27 cellular contexts compared by ENCODE assay signal in the genomic region with DNA sequence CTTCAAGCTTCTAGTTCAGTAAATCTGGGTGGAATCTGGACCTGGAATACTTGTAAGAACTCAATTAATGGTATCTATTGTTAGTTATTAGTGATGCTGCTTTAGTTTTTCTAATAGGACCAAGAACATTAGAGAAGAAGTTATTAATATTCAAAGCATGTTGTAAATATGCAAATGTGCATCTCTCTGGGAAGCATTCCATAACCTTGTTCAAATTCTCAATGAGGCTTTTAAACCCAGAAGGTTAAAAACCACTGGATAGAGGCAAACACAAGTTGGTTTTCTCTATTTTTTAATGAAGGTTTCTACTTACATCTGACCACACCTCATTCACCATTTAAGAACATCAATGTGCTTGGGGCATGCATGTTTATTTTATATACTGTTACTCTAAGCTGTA. TPM values are rescaled to one million over a fixed set of nuclear protein-coding genes. Genes with fewer than 3 reads are reported as not detected.
DNase-seq lines count a peak whose midpoint lies in the region; ATAC-seq and TF ChIP-seq lines count a peak whose summit lies in the region.
"Had no signal": no experiment of that assay in that cellular context is flagged by ENCODE, and none has a peak within 500 bp of the region (broad histone marks: within the 10 kb centered on the region; RNA-seq: fewer than 3 reads in every experiment).

No MANE protein-coding gene starts in this region.

- no peak overlapping the region for H3K4me2 ChIP-seq in HCT116 (ENCODE audit: low read length)
- H3K4me2 ChIP-seq: A549, BLaER1 had no signal

- TF ChIP-seq POLR2A in HCT116 (IDR thresholded peaks at IDR 0.05; ENCODE audit: borderline replicate concordance, extremely low read depth, insufficient read depth, insufficient read length): no peak
- no peak for TF ChIP-seq POLR2A in testis (IDR thresholded peaks at IDR 0.05)
- no peak for TF ChIP-seq POLR2A in gastroesophageal sphincter (IDR thresholded peaks at IDR 0.05)

- no peak overlapping the region for H3K4me3 ChIP-seq in HCT116 (replicated peaks in 1 of 2; ENCODE audit: low read depth in 1 of 2, low read length in 2 of 2)
- no peak overlapping the region for H3K4me3 ChIP-seq in testis
- H3K4me3 ChIP-seq in gastroesophageal sphincter: no peak overlapping the region
- H3K4me3 ChIP-seq: A549, BLaER1 had no signal

- no peaks in the 10 kb centered on the region for H3K9me2 ChIP-seq in HCT116 (ENCODE audit: insufficient read depth)

- H3K79me2 ChIP-seq in HCT116 (ENCODE audit: insufficient read depth, low read length): no peaks in the 10 kb centered on the region

- H3K9me3 ChIP-seq in HCT116 (ENCODE audit: control insufficient read depth in 1 of 2, insufficient read depth in 1 of 2, low read depth in 1 of 2, low read length in 2 of 2): no peaks in the 10 kb centered on the region
- no peaks in the 10 kb centered on the region for H3K9me3 ChIP-seq in testis
- no peaks in the 10 kb centered on the region for H3K9me3 ChIP-seq in gastroesophageal sphincter
- H3K9me3 ChIP-seq: A549, BE2C, BLaER1 had no signal

- H3K27ac ChIP-seq in HCT116 (ENCODE audit: low read depth, low read length) (no peak overlapping the region), testis (no peak overlapping the region), gastroesophageal sphincter (no peak overlapping the region)
- H3K27ac ChIP-seq: 22Rv1, A549, BLaER1 had no signal

- TF ChIP-seq EP300 in gastroesophageal sphincter (IDR thresholded peaks at IDR 0.05): no peak

- peak overlapping the region; percentile 43 for H2AFZ ChIP-seq in HCT116 (ENCODE audit: low read depth, low read length, poor library complexity, severe bottlenecking)

- CTCF ChIA-PET in HCT116 (lab: Charles Lee): no interaction called here

- TF ChIP-seq CTCF in HCT116 (IDR thresholded peaks at IDR 0.05 in 2 of 3, conservative IDR thresholded peaks at IDR 0.05 in 1 of 3; ENCODE audit: borderline replicate concordance in 1 of 3, insufficient read depth in 1 of 3, low read depth in 2 of 3, low read length in 2 of 3) (no peak), testis (IDR thresholded peaks at IDR 0.05) (no peak), gastroesophageal sphincter (IDR thresholded peaks at IDR 0.05) (no peak)

- H3K9ac ChIP-seq in HCT116 (ENCODE audit: low read length): no peak overlapping the region
- H3K9ac ChIP-seq: BLaER1 had no signal

- BruUV-seq in HCT116 (replicated peaks; lab: Mats Ljungman, UMichigan): no TSS peak

- H4K20me1 ChIP-seq in HCT116 (ENCODE audit: insufficient read depth): no peaks in the 10 kb centered on the region
- H4K20me1 ChIP-seq: BLaER1 had no signal

- H3K4me1 ChIP-seq in HCT116 (ENCODE audit: control insufficient read depth in 1 of 2, insufficient read depth in 2 of 2, low read length in 2 of 2) (no peaks in the 10 kb centered on the region), testis (no peaks in the 10 kb centered on the region), gastroesophageal sphincter (no peaks in the 10 kb centered on the region)
- H3K4me1 ChIP-seq: A549, BE2C, BLaER1 had no signal

- intact Hi-C loops in HCT116 (cut with micrococcal nuclease) (no loop called here), testis (cut with DNase I; ENCODE audit: low total_unique reads) (no loop called here), posterior cingulate gyrus (cut with DNase I) (no loop called here)

- H3K36me3 ChIP-seq in HCT116 (ENCODE audit: control insufficient read depth in 1 of 2, insufficient read depth in 2 of 2, low read length in 2 of 2) (no peaks in the 10 kb centered on the region), testis (ENCODE audit: low read depth, missing control alignments) (no peaks in the 10 kb centered on the region), gastroesophageal sphincter (no peaks in the 10 kb centered on the region)
- H3K36me3 ChIP-seq: BE2C, BLaER1 had no signal

- TF ChIP-seq RAD21 in HCT116 (IDR thresholded peaks at IDR 0.05; ENCODE audit: low read depth): no peak

- POLR2A ChIA-PET in HCT116 (lab: Charles Lee): no interaction called here

- RAD21 ChIA-PET in HCT116 (lab: Charles Lee; ENCODE audit: low non-redundant PET in 1 of 2, low total read pairs in 2 of 2, uncharacterized antibody in 2 of 2, unreplicated experiment in 2 of 2): no interaction called here

- ATAC-seq in HCT116 (no peak), gastroesophageal sphincter (no peak), GM19328 (IDR thresholded peaks at IDR 0.05; ENCODE audit: unreplicated experiment) (no peak)
- ATAC-seq: A549 had no signal

- no peaks in the 10 kb centered on the region for H3K27me3 ChIP-seq in HCT116 (ENCODE audit: insufficient read depth, low read length)
- H3K27me3 ChIP-seq in testis: no peaks in the 10 kb centered on the region
- no peaks in the 10 kb centered on the region for H3K27me3 ChIP-seq in gastroesophageal sphincter
- H3K27me3 ChIP-seq: BE2C, BLaER1 had no signal

- DNase-seq in Ammon's horn (ENCODE audit: low spot score) (peak; percentile 28), HCT116 (ENCODE audit: low read depth, low spot score) (no peak), medulla oblongata (ENCODE audit: extremely low spot score) (peak; percentile 57), pons (ENCODE audit: low spot score) (peak; percentile 68), testis (no peak), posterior cingulate gyrus (no peak)
- DNase-seq: AML-193; BE2C; C1 segment of cervical spinal cord; CD4-positive, alpha-beta memory T cell; CD4-positive, CD25-positive, alpha-beta regulatory T cell; CD8-positive, alpha-beta memory T cell; COR-L47; DMS 273 treated with DMSO at 0.1 percent for 48 hours; DMS153; DMS53; DMS79; DND-41; EL; GF-D8 had no signal

TF ChIP-seq in HCT116, 20 proteins besides CTCF, POLR2A, EP300 and RAD21 (continues in another document):
- no peak for TF ChIP-seq CEBPB (IDR thresholded peaks at IDR 0.05; ENCODE audit: low read depth)
- TF ChIP-seq, protein P1, sequence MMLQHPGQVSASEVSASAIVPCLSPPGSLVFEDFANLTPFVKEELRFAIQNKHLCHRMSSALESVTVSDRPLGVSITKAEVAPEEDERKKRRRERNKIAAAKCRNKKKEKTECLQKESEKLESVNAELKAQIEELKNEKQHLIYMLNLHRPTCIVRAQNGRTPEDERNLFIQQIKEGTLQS (IDR thresholded peaks at IDR 0.05): no peak
- TF ChIP-seq YY1 (IDR thresholded peaks at IDR 0.05; ENCODE audit: extremely low read depth, insufficient replicate concordance, low read depth, low read length): no peak
- TF ChIP-seq SIN3A (IDR thresholded peaks at IDR 0.05; ENCODE audit: low read depth): no peak
- no peak for TF ChIP-seq EGR1 (IDR thresholded peaks at IDR 0.05; ENCODE audit: low read depth)
- no peak for TF ChIP-seq SRF (IDR thresholded peaks at IDR 0.05; ENCODE audit: low read depth)
- no peak for TF ChIP-seq FOSL1 (IDR thresholded peaks at IDR 0.05; ENCODE audit: low read depth)
- TF ChIP-seq, protein P2, sequence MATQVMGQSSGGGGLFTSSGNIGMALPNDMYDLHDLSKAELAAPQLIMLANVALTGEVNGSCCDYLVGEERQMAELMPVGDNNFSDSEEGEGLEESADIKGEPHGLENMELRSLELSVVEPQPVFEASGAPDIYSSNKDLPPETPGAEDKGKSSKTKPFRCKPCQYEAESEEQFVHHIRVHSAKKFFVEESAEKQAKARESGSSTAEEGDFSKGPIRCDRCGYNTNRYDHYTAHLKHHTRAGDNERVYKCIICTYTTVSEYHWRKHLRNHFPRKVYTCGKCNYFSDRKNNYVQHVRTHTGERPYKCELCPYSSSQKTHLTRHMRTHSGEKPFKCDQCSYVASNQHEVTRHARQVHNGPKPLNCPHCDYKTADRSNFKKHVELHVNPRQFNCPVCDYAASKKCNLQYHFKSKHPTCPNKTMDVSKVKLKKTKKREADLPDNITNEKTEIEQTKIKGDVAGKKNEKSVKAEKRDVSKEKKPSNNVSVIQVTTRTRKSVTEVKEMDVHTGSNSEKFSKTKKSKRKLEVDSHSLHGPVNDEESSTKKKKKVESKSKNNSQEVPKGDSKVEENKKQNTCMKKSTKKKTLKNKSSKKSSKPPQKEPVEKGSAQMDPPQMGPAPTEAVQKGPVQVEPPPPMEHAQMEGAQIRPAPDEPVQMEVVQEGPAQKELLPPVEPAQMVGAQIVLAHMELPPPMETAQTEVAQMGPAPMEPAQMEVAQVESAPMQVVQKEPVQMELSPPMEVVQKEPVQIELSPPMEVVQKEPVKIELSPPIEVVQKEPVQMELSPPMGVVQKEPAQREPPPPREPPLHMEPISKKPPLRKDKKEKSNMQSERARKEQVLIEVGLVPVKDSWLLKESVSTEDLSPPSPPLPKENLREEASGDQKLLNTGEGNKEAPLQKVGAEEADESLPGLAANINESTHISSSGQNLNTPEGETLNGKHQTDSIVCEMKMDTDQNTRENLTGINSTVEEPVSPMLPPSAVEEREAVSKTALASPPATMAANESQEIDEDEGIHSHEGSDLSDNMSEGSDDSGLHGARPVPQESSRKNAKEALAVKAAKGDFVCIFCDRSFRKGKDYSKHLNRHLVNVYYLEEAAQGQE (IDR thresholded peaks at IDR 0.05; ENCODE audit: low read depth): no peak
- no peak for TF ChIP-seq POLR2AphosphoS5 (IDR thresholded peaks at IDR 0.05; ENCODE audit: low read depth, low read length)
- TF ChIP-seq ELF1 (IDR thresholded peaks at IDR 0.05; ENCODE audit: borderline replicate concordance, low read depth): no peak
- no peak for TF ChIP-seq MAX (IDR thresholded peaks at IDR 0.05)
- TF ChIP-seq EZH2 (IDR thresholded peaks at IDR 0.05): no peak
- no peak for TF ChIP-seq ZBTB33 (IDR thresholded peaks at IDR 0.05; ENCODE audit: extremely low read depth, insufficient replicate concordance, low read length)

RNA-seq across cellular contexts. Expression of gene ACVR1C, which starts 16.1 kb away (rescaled TPM):
- 1.2 TPM for total RNA-seq in HCT116 (2021; ENCODE audit: unreplicated experiment)
- 0.41 and 0.66 TPM in 2 replicates for polyA plus RNA-seq in HCT116 (2012)
- total RNA-seq in testis: 1 to 10 TPM; 1.4 to 2.3 TPM
- polyA plus RNA-seq in testis (ENCODE audit: insufficient read depth, low read depth, low replicate concordance): 0.47 TPM
- total RNA-seq in gastroesophageal sphincter: 1 to 10 TPM in 2 of 4 donors, under 1 TPM in 2; 0.08 to 1.2 (median 0.69) TPM
- total RNA-seq: A172 had no signal
- polyA plus RNA-seq: CD14-positive monocyte had no signal

Comparison
In these comparisons a context has a peak if more than half of its experiments do, and no peak if none do; other contexts are left out.
1. DNase-seq: peak in Ammon's horn (single experiment), medulla oblongata (single experiment) and pons (single experiment); none in HCT116 (single experiment), testis (single experiment) and posterior cingulate gyrus (0 of 10).